In genomic region chr2:224025874-224026273, GRCh38 we compare ENCODE assay signal across 8 cellular contexts. TPM values are rescaled to one million over a fixed set of nuclear protein-coding genes. Genes with fewer than 3 reads are reported as not detected.
DNase-seq lines count a peak whose midpoint lies in the region; ATAC-seq, FAIRE-seq and TF ChIP-seq lines count a peak whose summit lies in the region.

No MANE protein-coding gene starts in this region.

- in situ Hi-C loops in GM12878 (cut with MboI), result no loop called here

- peak; percentile 97 for ATAC-seq in GM18907 (IDR thresholded peaks at IDR 0.05; ENCODE audit: unreplicated experiment)
- peak; percentile 78 for ATAC-seq in HG03045 (IDR thresholded peaks at IDR 0.05; ENCODE audit: unreplicated experiment)
- ATAC-seq in GM12878, result peak; percentile 84
- peak; percentile 96 for ATAC-seq in stimulated activated effector memory CD8-positive, alpha-beta T cell treated with anti-CD3 and anti-CD28 coated beads, Interleukin-12 subunit alpha, Interleukin-12 subunit beta, amount 100 ng/mL, for 72 hours

- TF ChIP-seq EP300 in GM12878 (IDR thresholded peaks at IDR 0.05; ENCODE audit: borderline replicate concordance in 1 of 2, control insufficient read depth in 1 of 2, low read depth in 2 of 2, low read length in 2 of 2), result no peak
- no peak for TF ChIP-seq EP300 in SK-N-SH (IDR thresholded peaks at IDR 0.05; ENCODE audit: borderline replicate concordance in 1 of 2, low read depth in 1 of 2, low read length in 1 of 2)

- peak overlapping the region; percentile 92 for H3K27ac Mint-ChIP-seq in stimulated activated effector memory CD8-positive, alpha-beta T cell treated with anti-CD3 and anti-CD28 coated beads, Interleukin-12 subunit alpha, Interleukin-12 subunit beta, amount 100 ng/mL, for 72 hours

- POLR2A ChIA-PET in GM12878 (lab: Charles Lee), result interaction anchor here (0.6 kb wide), 1 partner anchor 1027 kb away, joined by 3 read pairs; no protein-coding TSS in a partner anchor
- POLR2A ChIA-PET in SK-N-SH (lab: Yijun Ruan, JAX), result no interaction called here

- H3K9me2 ChIP-seq in hepatocyte (replicated peaks; ENCODE audit: insufficient read depth) (no peaks in the 10 kb centered on the region), SK-N-SH (no peaks in the 10 kb centered on the region)

- peaks cover 7% of the 10 kb centered on the region for H3K9me3 Mint-ChIP-seq in stimulated activated effector memory CD8-positive, alpha-beta T cell treated with anti-CD3 and anti-CD28 coated beads, Interleukin-12 subunit alpha, Interleukin-12 subunit beta, amount 100 ng/mL, for 72 hours

- FAIRE-seq in GM12878 (lab: Jason Lieb, UNC), result peak; percentile 86

- RAD21 ChIA-PET in GM12878 (lab: Charles Lee; ENCODE audit: unreplicated experiment), result no interaction called here

- intact Hi-C loops in GM12878 (cut with micrococcal nuclease; ENCODE audit: unreplicated experiment), result no loop called here

- peak; percentile 4 for DNase-seq in T follicular helper cell (ENCODE audit: low read depth)
- peak; percentile 83 for DNase-seq in GM12878 (ENCODE audit: low read depth, low spot score)
- peak; percentile 26 to 65 for DNase-seq in stimulated activated effector memory CD8-positive, alpha-beta T cell treated with anti-CD3 and anti-CD28 coated beads, Interleukin-12 subunit alpha, Interleukin-12 subunit beta, amount 100 ng/mL, for 72 hours (ENCODE audit: low spot score in 2 of 2)
- no peak for DNase-seq in hepatocyte (ENCODE audit: low spot score)
- DNase-seq in H4 (ENCODE audit: low spot score), result no peak
- no peak for DNase-seq in SK-N-SH

- H3K4me1 ChIP-seq in GM12878 (ENCODE audit: control insufficient read depth, insufficient read depth, low read length) (no peaks in the 10 kb centered on the region; the same call in 1 of the 2 replicates), hepatocyte (ENCODE audit: insufficient read depth) (peaks cover 5% of the 10 kb centered on the region), SK-N-SH (ENCODE audit: control insufficient read depth in 1 of 2, insufficient read depth in 2 of 2, low read depth in 1 of 2, low read length in 1 of 2) (peaks cover 4 to 11% of the 10 kb centered on the region in 2 experiments; a peak in 2 of 4 replicates)

- SMC1A ChIA-PET in GM12878 (lab: Charles Lee; ENCODE audit: uncharacterized antibody, unreplicated experiment), result interaction anchor here (1.1 to 1.3 kb wide), 2 partner anchors 11 to 56 kb away, joined by 3 to 4 read pairs; no protein-coding TSS in a partner anchor

- CTCF ChIA-PET in GM12878 (lab: Yijun Ruan, JAX), result no interaction called here
- CTCF ChIA-PET in SK-N-SH (lab: Yijun Ruan, JAX), result interaction anchor here (1.9 kb wide), 1 partner anchor 56 kb away, joined by 5 read pairs; no protein-coding TSS in a partner anchor

- H3K36me3 ChIP-seq in GM12878 (ENCODE audit: control insufficient read depth in 2 of 2, insufficient read depth in 2 of 2, low read length in 1 of 2), result no peaks in the 10 kb centered on the region
- no peaks in the 10 kb centered on the region for H3K36me3 ChIP-seq in hepatocyte (replicated peaks; ENCODE audit: insufficient read depth, low read depth)
- peaks cover 0 to 6% of the 10 kb centered on the region in 2 experiments for H3K36me3 ChIP-seq in SK-N-SH (replicated peaks in 1 of 2; ENCODE audit: control insufficient read depth in 1 of 2, insufficient read depth in 2 of 2, low read length in 1 of 2)

- H4K20me1 ChIP-seq in GM12878 (ENCODE audit: control insufficient read depth, insufficient read depth) (no peaks in the 10 kb centered on the region), hepatocyte (ENCODE audit: insufficient read depth, poor library complexity, severe bottlenecking) (no peaks in the 10 kb centered on the region), SK-N-SH (ENCODE audit: insufficient read depth) (peaks cover 42% of the 10 kb centered on the region)

- peak overlapping the region; percentile 26 for H3K4me3 Mint-ChIP-seq in stimulated activated effector memory CD8-positive, alpha-beta T cell treated with anti-CD3 and anti-CD28 coated beads, Interleukin-12 subunit alpha, Interleukin-12 subunit beta, amount 100 ng/mL, for 72 hours

- no peak for TF ChIP-seq RAD21 in GM12878 (IDR thresholded peaks at IDR 0.05; ENCODE audit: insufficient read depth, low read depth, low read length)
- TF ChIP-seq RAD21 in SK-N-SH (IDR thresholded peaks at IDR 0.05; ENCODE audit: low read length), result no peak

- 0 out of 2 replicates have a peak overlapping the region, but pooled peaks have one; percentile 5 for H3K4me2 ChIP-seq in GM12878 (ENCODE audit: control insufficient read depth, insufficient read depth)
- H3K4me2 ChIP-seq in hepatocyte, result no peak overlapping the region
- H3K4me2 ChIP-seq in SK-N-SH, result no peak overlapping the region

- H3K9me3 ChIP-seq in GM12878 (replicated peaks; ENCODE audit: control insufficient read depth, insufficient read depth, low read length), result no peaks in the 10 kb centered on the region; the same call in 2 of the 3 replicates
- no peaks in the 10 kb centered on the region for H3K9me3 ChIP-seq in hepatocyte (ENCODE audit: low read depth)
- no peaks in the 10 kb centered on the region for H3K9me3 ChIP-seq in SK-N-SH

- H3F3A ChIP-seq in SK-N-SH (replicated peaks; ENCODE audit: insufficient read depth), result peaks cover 4% of the 10 kb centered on the region

- H3K4me3 ChIP-seq in GM12878 (no peak overlapping the region), hepatocyte (no peak overlapping the region), SK-N-SH (ENCODE audit: low read depth in 2 of 2, low read length in 1 of 2) (no peak overlapping the region)

- no peak overlapping the region; the same call in 1 of the 2 replicates for H2AFZ ChIP-seq in GM12878 (ENCODE audit: control insufficient read depth, low read depth, low read length)
- H2AFZ ChIP-seq in hepatocyte, result no peak overlapping the region
- H2AFZ ChIP-seq in SK-N-SH (ENCODE audit: low read depth), result no peak overlapping the region

- H3K4me1 Mint-ChIP-seq in stimulated activated effector memory CD8-positive, alpha-beta T cell treated with anti-CD3 and anti-CD28 coated beads, Interleukin-12 subunit alpha, Interleukin-12 subunit beta, amount 100 ng/mL, for 72 hours, result peaks cover 40% of the 10 kb centered on the region

- H3K79me2 ChIP-seq in GM12878 (ENCODE audit: control insufficient read depth, insufficient read depth, low read length), result no peaks in the 10 kb centered on the region
- peaks cover 53% of the 10 kb centered on the region for H3K79me2 ChIP-seq in hepatocyte
- H3K79me2 ChIP-seq in SK-N-SH (ENCODE audit: insufficient read depth), result peaks cover 62% of the 10 kb centered on the region

- TF ChIP-seq POLR2A in GM12878 (IDR thresholded peaks at IDR 0.05; ENCODE audit: low read depth, low read length), result no peak

- H3K27ac ChIP-seq in GM12878 (ENCODE audit: control insufficient read depth, insufficient read depth) (no peak overlapping the region), hepatocyte (no peak overlapping the region), SK-N-SH (ENCODE audit: low read depth in 2 of 2, low read length in 1 of 2) (no peak overlapping the region)

- no peaks in the 10 kb centered on the region for H3K27me3 ChIP-seq in GM12878 (replicated peaks in 1 of 2; ENCODE audit: control insufficient read depth in 2 of 2, insufficient read depth in 2 of 2, low read length in 1 of 2)
- no peaks in the 10 kb centered on the region for H3K27me3 ChIP-seq in hepatocyte
- no peaks in the 10 kb centered on the region for H3K27me3 ChIP-seq in SK-N-SH (ENCODE audit: insufficient read depth)

- no peaks in the 10 kb centered on the region for H3K36me3 Mint-ChIP-seq in stimulated activated effector memory CD8-positive, alpha-beta T cell treated with anti-CD3 and anti-CD28 coated beads, Interleukin-12 subunit alpha, Interleukin-12 subunit beta, amount 100 ng/mL, for 72 hours

- no peak for TF ChIP-seq CTCF in GM12878 (IDR thresholded peaks at IDR 0.05 in 2 of 3, conservative IDR thresholded peaks at IDR 0.05 in 1 of 3; ENCODE audit: control insufficient read depth in 2 of 3, extremely low read depth in 1 of 3, insufficient read depth in 1 of 3, low read depth in 3 of 3, low read length in 3 of 3)
- no peak for TF ChIP-seq CTCF in hepatocyte (IDR thresholded peaks at IDR 0.05; ENCODE audit: poor library complexity)
- no peak for TF ChIP-seq CTCF in SK-N-SH (IDR thresholded peaks at IDR 0.05)

- WGBS in GM12878 (ENCODE audit: insufficient coverage, insufficient replicate concordance, low lambda C conversion rate, missing lambda C conversion rate), result 14% methylated on average over 7 of the region's 7 CpGs
- 92% methylated on average over 7 of the region's 7 CpGs for WGBS in hepatocyte (ENCODE audit: low lambda C conversion rate, missing lambda C conversion rate)
- 87% methylated on average over 7 of the region's 7 CpGs for WGBS in SK-N-SH (ENCODE audit: low lambda C conversion rate)

- no peak overlapping the region for H3K9ac ChIP-seq in GM12878 (ENCODE audit: control insufficient read depth, insufficient read depth, low read length)
- no peak overlapping the region for H3K9ac ChIP-seq in SK-N-SH

- no TSS peak for BruUV-seq in GM12878 (replicated peaks; lab: Mats Ljungman, UMichigan)

TF ChIP-seq in SK-N-SH, 30 proteins besides CTCF, POLR2A, EP300 and RAD21 (continues in another document):
- TF ChIP-seq NFIC (IDR thresholded peaks at IDR 0.05; ENCODE audit: borderline replicate concordance) (no peak), GABPA (IDR thresholded peaks at IDR 0.05; ENCODE audit: low read depth) (no peak), TAF1 (IDR thresholded peaks at IDR 0.05; ENCODE audit: borderline replicate concordance, low read depth, low read length) (no peak)

RNA-seq across cellular contexts. Expression of gene SERPINE2, which starts 13.2 kb away (rescaled TPM):
- total RNA-seq in GM12878 (2013; cell fraction: nucleolus; rRNA removed), result 0.52 TPM in 1 of 2 replicates, not detected in the other
- 0.22 and 0.40 TPM in 2 replicates for total RNA-seq in GM12878 (2014; rRNA removed)
- total RNA-seq in GM12878 (2014; rRNA removed; fragmentation: Illumina TruSeq; extraction: Trizol), result 0.22 and 0.32 TPM in 2 replicates
- 0.92 and 1.0 TPM in 2 replicates for total RNA-seq in GM12878 (2021)
- polyA plus RNA-seq in GM12878 (2011; ENCODE audit: low read depth), result 0.41 TPM
- polyA plus RNA-seq in GM12878 (2011; rRNA removed), result 0.10 and 0.18 TPM in 2 replicates
- 0.10 and 0.16 TPM in 2 replicates for polyA plus RNA-seq in GM12878 (2011; cell fraction: cytosol; rRNA removed)
- polyA plus RNA-seq in GM12878 (2011; cell fraction: nucleus; rRNA removed), result 0.25 and 0.43 TPM in 2 replicates
- polyA plus RNA-seq in GM12878 (2012), result 0.26 and 0.60 TPM in 2 replicates
- 0.62 and 1.5 TPM in 2 replicates for polyA plus RNA-seq in GM12878 (2014; fragmentation: Illumina TruSeq; extraction: Trizol)
- under 1 TPM; 0.24 to 0.39 TPM for polyA plus RNA-seq in GM12878 (2014; fragmentation: Nextera tagmentation; extraction: Ambion mirVana)
- polyA plus RNA-seq in GM12878 (2014; rRNA removed), result 0.26 and 0.30 TPM in 2 replicates
- polyA plus RNA-seq in GM12878 (2016; fragmentation: Nextera tagmentation; extraction: Ambion mirVana), result 1 to 10 TPM; 1.3 to 1.7 TPM
- 0.15 TPM in 1 of 2 replicates, not detected in the other for polyA minus RNA-seq in GM12878 (2011; rRNA and poly(A)+ RNA removed)
- not detected in 2 replicates for polyA minus RNA-seq in GM12878 (2011; cell fraction: cytosol; rRNA and poly(A)+ RNA removed)
- polyA minus RNA-seq in GM12878 (2011; cell fraction: nucleus; rRNA and poly(A)+ RNA removed), result under 0.01 TPM in 1 of 2 replicates, not detected in the other
- total RNA-seq in hepatocyte, result 153 and 186 TPM in 2 replicates
- polyA plus RNA-seq in hepatocyte, result 394 and 427 TPM in 2 replicates
- 35.4 and 40.1 TPM in 2 replicates for total RNA-seq in H4 (2014; rRNA removed; shearing (Covaris generic))
- 105 and 249 TPM in 2 replicates for polyA plus RNA-seq in SK-N-SH (2012; rRNA removed)
- 307 and 310 TPM in 2 replicates for polyA plus RNA-seq in SK-N-SH (2012; cell fraction: cytosol; rRNA removed)
- polyA plus RNA-seq in SK-N-SH (2012; cell fraction: nucleus; rRNA removed), result 312 and 337 TPM in 2 replicates

Comparison
In these comparisons a context has a peak if more than half of its experiments do, and no peak if none do; other contexts are left out.
1. DNase-seq: peak in T follicular helper cell (single experiment), GM12878 (single experiment) and stimulated activated effector memory CD8-positive, alpha-beta T cell treated with anti-CD3 and anti-CD28 coated beads, Interleukin-12 subunit alpha, Interleukin-12 subunit beta, amount 100 ng/mL, for 72 hours (2 of 2); none in hepatocyte (single experiment), H4 (single experiment) and SK-N-SH (single experiment).
2. RNA of gene SERPINE2, which starts 13.2 kb away (total RNA-seq): 153 to 186 TPM in hepatocyte and 35.4 to 40.1 TPM in H4; 0.22 to 1.0 TPM in GM12878; every median in the first group is over 10 times any median in the second.
3. Peak in every context shown above with its lines, with median percentiles within 50 percentile points of each other: ATAC-seq.